ENCODE assay signal across 1 cellular context in genomic region chr17:57810740-57811632, GRCh38.
TF ChIP-seq lines count a peak whose summit lies in the region.

No MANE protein-coding gene starts in this region.

TF ChIP-seq in HepG2, 621 proteins besides CTCF, POLR2A, EP300 and RAD21 (continued from another document and continues in another):
- TF ChIP-seq PRDM15 (CRISPR knock-in tag; IDR thresholded peaks at IDR 0.05) (peak; percentile 34; the same call in 1 of the 2 replicates), SALL1 (CRISPR knock-in tag; IDR thresholded peaks at IDR 0.05) (peak; percentile 40; the same call in 1 of the 2 replicates), ZNF747 (CRISPR knock-in tag; IDR thresholded peaks at IDR 0.05; ENCODE audit: borderline replicate concordance) (no peak), ZNF430 (CRISPR knock-in tag; IDR thresholded peaks at IDR 0.05) (0 out of 2 replicates have a peak, but pooled peaks have one; percentile 13), MEIS2 (CRISPR knock-in tag; IDR thresholded peaks at IDR 0.05) (no peak; the same call in 1 of the 2 replicates), ZNF567 (CRISPR knock-in tag; IDR thresholded peaks at IDR 0.05; ENCODE audit: borderline replicate concordance) (no peak), TRIM22 (IDR thresholded peaks at IDR 0.05) (no peak), ZNF552 (CRISPR knock-in tag; IDR thresholded peaks at IDR 0.05; ENCODE audit: borderline replicate concordance) (no peak), MIXL1 (CRISPR knock-in tag; IDR thresholded peaks at IDR 0.05) (no peak), ZMYM4 (CRISPR knock-in tag; IDR thresholded peaks at IDR 0.05) (0 out of 2 replicates have a peak, but pooled peaks have one; percentile 25), SOX5 (CRISPR knock-in tag; IDR thresholded peaks at IDR 0.05; ENCODE audit: borderline replicate concordance) (no peak), NFE2L2 (IDR thresholded peaks at IDR 0.05; ENCODE audit: low read length) (no peak), CBX2 (IDR thresholded peaks at IDR 0.05; ENCODE audit: low read depth, low read length) (no peak), CBX2 (CRISPR knock-in tag; IDR thresholded peaks at IDR 0.05; ENCODE audit: low read depth) (no peak), SP4 (CRISPR knock-in tag; IDR thresholded peaks at IDR 0.05) (no peak), ZNF576 (CRISPR knock-in tag; IDR thresholded peaks at IDR 0.05) (no peak), IKZF1 (IDR thresholded peaks at IDR 0.05) (no peak), IKZF4 (CRISPR knock-in tag; IDR thresholded peaks at IDR 0.05; ENCODE audit: borderline replicate concordance, low read depth, not compliant biosample characterization) (no peak), JUN (CRISPR knock-in tag; IDR thresholded peaks at IDR 0.05) (no peak), HNF4G (IDR thresholded peaks at IDR 0.05; ENCODE audit: borderline replicate concordance, low read depth, low read length) (no peak), HNF4G (CRISPR knock-in tag; IDR thresholded peaks at IDR 0.05; ENCODE audit: borderline replicate concordance, low read depth) (no peak), PITX1 (CRISPR knock-in tag; IDR thresholded peaks at IDR 0.05) (peak; percentile 33; the same call in 1 of the 2 replicates), ELK4 (CRISPR knock-in tag; IDR thresholded peaks at IDR 0.05; ENCODE audit: borderline replicate concordance) (no peak), ZBTB49 (CRISPR knock-in tag; IDR thresholded peaks at IDR 0.05; ENCODE audit: borderline replicate concordance) (no peak), ZNF770 (CRISPR knock-in tag; IDR thresholded peaks at IDR 0.05) (no peak), ZNF224 (CRISPR knock-in tag; IDR thresholded peaks at IDR 0.05) (no peak), ZNF280B (CRISPR knock-in tag; IDR thresholded peaks at IDR 0.05; ENCODE audit: borderline replicate concordance) (0 out of 2 replicates have a peak, but pooled peaks have one; percentile 65), ZNF7 (CRISPR knock-in tag; IDR thresholded peaks at IDR 0.05) (no peak), POGZ (CRISPR knock-in tag; IDR thresholded peaks at IDR 0.05) (no peak), USF2 (IDR thresholded peaks at IDR 0.05; ENCODE audit: low read depth, low read length) (no peak), USF2 (CRISPR knock-in tag; IDR thresholded peaks at IDR 0.05; ENCODE audit: borderline replicate concordance) (no peak), ZBTB20 (CRISPR knock-in tag; IDR thresholded peaks at IDR 0.05; ENCODE audit: borderline replicate concordance, low read depth) (no peak), ETS1 (CRISPR knock-in tag; IDR thresholded peaks at IDR 0.05) (no peak), NCOA1 (CRISPR knock-in tag; IDR thresholded peaks at IDR 0.05) (no peak), ZNF350 (CRISPR knock-in tag; IDR thresholded peaks at IDR 0.05; ENCODE audit: borderline replicate concordance, low read depth) (no peak), BRCA1 (CRISPR knock-in tag; IDR thresholded peaks at IDR 0.05) (no peak), ZNF704 (CRISPR knock-in tag; IDR thresholded peaks at IDR 0.05; ENCODE audit: borderline replicate concordance) (no peak), RNF219 (CRISPR knock-in tag; IDR thresholded peaks at IDR 0.05) (no peak)
